Comparison of ENCODE assay signal across 1 cellular context in the genomic region with DNA sequence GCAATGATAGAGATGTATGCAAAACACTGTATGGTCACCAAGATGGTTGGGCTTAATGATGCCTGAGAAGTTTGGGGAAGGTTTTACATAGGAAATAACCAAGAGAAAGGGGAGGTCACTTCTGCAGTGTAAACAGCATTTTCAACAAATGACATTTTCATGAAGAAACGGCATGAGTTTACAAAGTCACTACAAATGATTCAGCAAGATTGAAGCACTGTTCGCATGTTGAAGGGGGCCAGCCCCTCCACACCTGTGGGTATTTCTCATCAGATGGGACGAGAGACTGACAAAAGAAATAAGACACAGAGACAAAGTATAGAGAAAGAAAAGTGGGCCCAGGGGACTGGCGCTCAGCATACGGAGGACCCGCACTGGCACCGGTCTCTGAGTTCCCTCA.
TF ChIP-seq lines count a peak whose summit lies in the region.

No MANE protein-coding gene starts in this region.

TF ChIP-seq in H1, 55 proteins besides CTCF, POLR2A, EP300 and RAD21 (continued from another document):
- TF ChIP-seq, protein P1, sequence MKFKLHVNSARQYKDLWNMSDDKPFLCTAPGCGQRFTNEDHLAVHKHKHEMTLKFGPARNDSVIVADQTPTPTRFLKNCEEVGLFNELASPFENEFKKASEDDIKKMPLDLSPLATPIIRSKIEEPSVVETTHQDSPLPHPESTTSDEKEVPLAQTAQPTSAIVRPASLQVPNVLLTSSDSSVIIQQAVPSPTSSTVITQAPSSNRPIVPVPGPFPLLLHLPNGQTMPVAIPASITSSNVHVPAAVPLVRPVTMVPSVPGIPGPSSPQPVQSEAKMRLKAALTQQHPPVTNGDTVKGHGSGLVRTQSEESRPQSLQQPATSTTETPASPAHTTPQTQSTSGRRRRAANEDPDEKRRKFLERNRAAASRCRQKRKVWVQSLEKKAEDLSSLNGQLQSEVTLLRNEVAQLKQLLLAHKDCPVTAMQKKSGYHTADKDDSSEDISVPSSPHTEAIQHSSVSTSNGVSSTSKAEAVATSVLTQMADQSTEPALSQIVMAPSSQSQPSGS (IDR thresholded peaks at IDR 0.05; ENCODE audit: low read length) = no peak
- no peak for TF ChIP-seq NRF1 (IDR thresholded peaks at IDR 0.05; ENCODE audit: low read depth, low read length)
- TF ChIP-seq GABPA (IDR thresholded peaks at IDR 0.05; ENCODE audit: borderline replicate concordance, insufficient read depth, low read length) = no peak
- TF ChIP-seq TAF1 (IDR thresholded peaks at IDR 0.05; ENCODE audit: low read depth, low read length) = no peak
- no peak for TF ChIP-seq BRCA1 (IDR thresholded peaks at IDR 0.05; ENCODE audit: low read depth, low read length)
